In genomic region chr15:77581896-77582569, GRCh38 we compare ENCODE assay signal across 28 cellular contexts. TPM values are rescaled to one million over a fixed set of nuclear protein-coding genes. Genes with fewer than 3 reads are reported as not detected.
"Had no signal": no experiment of that assay in that cellular context is flagged by ENCODE, and none has a peak within 500 bp of the region (broad histone marks: within the 10 kb centered on the region; RNA-seq: fewer than 3 reads in every experiment).

No MANE protein-coding gene starts in this region.

- H3K27me3 ChIP-seq: ascending aorta, body of pancreas had no signal

- FAIRE-seq: bronchial epithelial cell, RCC 7860 had no signal

- DNase-seq: activated B cell treated with CpG ODN at 0.5 μM for 24 hours; activated CD4-positive, alpha-beta T cell treated with anti-CD3 and anti-CD28 coated beads for 1 hour; activated CD4-positive, alpha-beta T cell treated with anti-CD3 and anti-CD28 coated beads, Interleukin-2, amount 10 ng/mL, durations not matched to agents 24 days and 14 days; activated CD4-positive, alpha-beta T cell treated with anti-CD3 and anti-CD28 coated beads, Interleukin-2, amount 50 U/mL, for 48 hours; activated CD8-positive, alpha-beta memory T cell treated with anti-CD3 and anti-CD28 coated beads, Interleukin-2, amount 10 ng/mL, durations not matched to agents 7 days and 5 days; activated effector memory CD4-positive, alpha-beta T cell treated with anti-CD3 and anti-CD28 coated beads, Interleukin-2, amount 50 U/mL, for 16 hours; activated naive CD4-positive, alpha-beta T cell treated with Interleukin-2 at 50 U/mL for 16 hours; activated naive CD8-positive, alpha-beta T cell treated with anti-CD3 and anti-CD28 coated beads, Interleukin-2, amount 50 U/mL, for 24 hours; activated T-cell treated with anti-CD3 and anti-CD28 coated beads, Interleukin-2, amount 50 U/mL, for 4 hours; amniotic stem cell; Kasumi-1; KBM-7; NCI-H1105 treated with DMSO at 0.1 percent for 48 hours; NCI-H146; NCI-H187 treated with DMSO at 0.1 percent for 48 hours; NCI-H2081 treated with DMSO at 0.1 percent for 48 hours; NCI-H226; NCI-H526 treated with DMSO at 0.1 percent for 48 hours; NCI-H82; SHP77 treated with DMSO at 0.1 percent for 48 hours; T-helper 17 cell; T-helper 9 cell had no signal

- H3K36me3 ChIP-seq: ascending aorta had no signal

- ATAC-seq: activated CD8-positive, alpha-beta memory T cell treated with anti-CD3 and anti-CD28 coated beads, Interleukin-2, amount 10 ng/mL, durations not matched to agents 7 days and 5 days; activated naive CD4-positive, alpha-beta T cell treated with anti-CD3 and anti-CD28 coated beads, Interleukin-2, amount 50 U/mL, for 72 hours; activated naive CD8-positive, alpha-beta T cell treated with anti-CD3 and anti-CD28 coated beads, Interleukin-2, amount 50 U/mL, for 24 hours; activated T-cell treated with anti-CD3 and anti-CD28 coated beads, Interleukin-2, amount 50 U/mL, for 4 hours; body of pancreas; T-helper 17 cell had no signal

- H3K27ac ChIP-seq: ascending aorta, body of pancreas had no signal

- H3K4me1 ChIP-seq: ascending aorta, body of pancreas had no signal

- H3K9me3 ChIP-seq: ascending aorta, body of pancreas had no signal

- H3K4me3 ChIP-seq: ascending aorta, body of pancreas had no signal

RNA-seq across cellular contexts. Expression of gene LINGO1, which starts 50.7 kb away (rescaled TPM):
- total RNA-seq: activated B cell treated with CpG ODN at 0.5 μM for 24 hours; activated CD4-positive, alpha-beta T cell treated with anti-CD3 and anti-CD28 coated beads, Interleukin-2, amount 10 ng/mL, durations not matched to agents 24 days and 14 days; activated CD8-positive, alpha-beta memory T cell treated with anti-CD3 and anti-CD28 coated beads, Interleukin-2, amount 10 ng/mL, durations not matched to agents 7 days and 5 days; activated naive CD4-positive, alpha-beta T cell treated with anti-CD3 and anti-CD28 coated beads, Interleukin-2, amount 50 U/mL, for 72 hours; activated T-cell treated with anti-CD3 and anti-CD28 coated beads, Interleukin-2, amount 50 U/mL, for 4 hours; bronchial epithelial cell; PC-3; T-helper 17 cell had no signal
